In genomic region chr17:76071497-76072148, GRCh38 we compare ENCODE assay signal across 8 cellular contexts. TPM values are rescaled to one million over a fixed set of nuclear protein-coding genes. Genes with fewer than 3 reads are reported as not detected.
DNase-seq lines count a peak whose midpoint lies in the region; ATAC-seq and TF ChIP-seq lines count a peak whose summit lies in the region.

No MANE protein-coding gene starts in this region.

- intact Hi-C loops in psoas muscle (cut with DNase I): no loop called here

- H3K4me3 ChIP-seq in SJSA1 (peak overlapping the region; percentile 67), epithelial cell of proximal tubule (ENCODE audit: low read depth, low read length) (peak overlapping the region; percentile 97), psoas muscle (peak overlapping the region; percentile 83)

- peak in 1 of 2 experiments; percentile 61 for DNase-seq in SJSA1 (ENCODE audit: low read depth in 1 of 2, low spot score in 2 of 2)
- no peak for DNase-seq in epithelial cell of proximal tubule (ENCODE audit: low read depth)
- DNase-seq in psoas muscle: no peak
- no peak for DNase-seq in NCI-H2081 (lab: John Stamatoyannopoulos, UW)
- DNase-seq in amygdala (lab: John Stamatoyannopoulos, UW): no peak
- no peak for DNase-seq in OCI-M2 (lab: John Stamatoyannopoulos, UW; ENCODE audit: unreplicated experiment)

- no peak for TF ChIP-seq CTCF in epithelial cell of proximal tubule (conservative IDR thresholded peaks at IDR 0.05; ENCODE audit: low read depth, low read length)
- no peak for TF ChIP-seq CTCF in psoas muscle (IDR thresholded peaks at IDR 0.05)

- peak; percentile 28 for ATAC-seq in GM19455 (IDR thresholded peaks at IDR 0.05; ENCODE audit: unreplicated experiment)
- ATAC-seq in psoas muscle: peak; percentile 1 to 19 (median 4)
- ATAC-seq in HG03196 (IDR thresholded peaks at IDR 0.05; ENCODE audit: unreplicated experiment): no peak

- H3K9me3 ChIP-seq in SJSA1 (replicated peaks) (no peaks in the 10 kb centered on the region), psoas muscle (no peaks in the 10 kb centered on the region)

- peaks cover 32% of the 10 kb centered on the region for H3K27me3 ChIP-seq in SJSA1 (replicated peaks)
- peaks cover 0 to 33% (median 25%) of the 10 kb centered on the region in 3 donors for H3K27me3 ChIP-seq in psoas muscle (ENCODE audit: insufficient read depth in 3 of 3, low read length in 2 of 3)

- 10 to 15% (median 11%) methylated on average over 17 of the region's 17 CpGs for WGBS in psoas muscle, 3 donors

- peaks cover 47% of the 10 kb centered on the region for H3K36me3 ChIP-seq in SJSA1
- H3K36me3 ChIP-seq in psoas muscle (ENCODE audit: insufficient read depth in 1 of 2, low read depth in 1 of 2): peaks cover 3 to 38% of the 10 kb centered on the region in 2 donors

- H3K27ac ChIP-seq in SJSA1 (peak overlapping the region; percentile 40), psoas muscle (peak overlapping the region; percentile 74)

- peaks cover 29% of the 10 kb centered on the region for H3K4me1 ChIP-seq in SJSA1 (replicated peaks)
- H3K4me1 ChIP-seq in psoas muscle: peaks cover 41% of the 10 kb centered on the region

RNA-seq across cellular contexts. Expression of gene SRP68, which starts 0.7 kb away (rescaled TPM):
- total RNA-seq in SJSA1 (2014; rRNA removed; shearing (Covaris generic)): 38.4 and 48.1 TPM in 2 replicates
- total RNA-seq in epithelial cell of proximal tubule (15.3 and 32.6 TPM in 2 replicates), psoas muscle (100 to 1,000 TPM in 2 of 4 donors, 10 to 100 TPM in 2; 87.3 to 117 (median 104) TPM)
- 100 to 1,000 TPM in 1 of 3 donors, 10 to 100 TPM in 2; 72.4 to 141 (median 88.8) TPM for polyA plus RNA-seq in psoas muscle

RNA-seq across cellular contexts. Expression of gene GALR2, which starts 3.0 kb away (rescaled TPM):
- total RNA-seq in SJSA1 (2014; rRNA removed; shearing (Covaris generic)): 0.18 TPM in 1 of 2 replicates, not detected in the other
- total RNA-seq in epithelial cell of proximal tubule: 0.07 and 0.17 TPM in 2 replicates
- under 1 TPM in 1 of 4 donors, not detected in 3; 0.22 TPM for total RNA-seq in psoas muscle
- under 1 TPM; 0.05 to 0.16 (median 0.13) TPM for polyA plus RNA-seq in psoas muscle

RNA-seq across cellular contexts. Expression of gene ZACN, which starts 7.4 kb away (rescaled TPM):
- total RNA-seq in SJSA1 (2014; rRNA removed; shearing (Covaris generic)): not detected in 2 replicates
- total RNA-seq in epithelial cell of proximal tubule (not detected in 2 replicates), psoas muscle (under 1 TPM in 1 of 4 donors, not detected in 3; 0.08 TPM)
- 1 to 10 TPM in 2 of 3 donors, under 1 TPM in 1; 0.98 to 1.6 (median 1.4) TPM for polyA plus RNA-seq in psoas muscle

RNA-seq across cellular contexts. Expression of gene EXOC7, which starts 32.0 kb away (rescaled TPM):
- 98.2 and 133 TPM in 2 replicates for total RNA-seq in SJSA1 (2014; rRNA removed; shearing (Covaris generic))
- total RNA-seq in epithelial cell of proximal tubule (39.6 and 66.6 TPM in 2 replicates), psoas muscle (10 to 100 TPM; 56.0 to 61.0 (median 58.3) TPM)
- 10 to 100 TPM; 26.3 to 51.6 (median 43.7) TPM for polyA plus RNA-seq in psoas muscle

RNA-seq across cellular contexts. Expression of gene EVPL, which starts 44.5 kb away (rescaled TPM):
- total RNA-seq in SJSA1 (2014; rRNA removed; shearing (Covaris generic)): not detected in 2 replicates
- 22.2 and 24.8 TPM in 2 replicates for total RNA-seq in epithelial cell of proximal tubule
- under 1 TPM in 3 of 4 donors, not detected in 1; 0.16 to 0.36 (median 0.19) TPM for total RNA-seq in psoas muscle
- polyA plus RNA-seq in psoas muscle: under 1 TPM; 0.03 to 0.07 (median 0.05) TPM
